Comparison of ENCODE assay signal across 14 cellular contexts in the genomic region with DNA sequence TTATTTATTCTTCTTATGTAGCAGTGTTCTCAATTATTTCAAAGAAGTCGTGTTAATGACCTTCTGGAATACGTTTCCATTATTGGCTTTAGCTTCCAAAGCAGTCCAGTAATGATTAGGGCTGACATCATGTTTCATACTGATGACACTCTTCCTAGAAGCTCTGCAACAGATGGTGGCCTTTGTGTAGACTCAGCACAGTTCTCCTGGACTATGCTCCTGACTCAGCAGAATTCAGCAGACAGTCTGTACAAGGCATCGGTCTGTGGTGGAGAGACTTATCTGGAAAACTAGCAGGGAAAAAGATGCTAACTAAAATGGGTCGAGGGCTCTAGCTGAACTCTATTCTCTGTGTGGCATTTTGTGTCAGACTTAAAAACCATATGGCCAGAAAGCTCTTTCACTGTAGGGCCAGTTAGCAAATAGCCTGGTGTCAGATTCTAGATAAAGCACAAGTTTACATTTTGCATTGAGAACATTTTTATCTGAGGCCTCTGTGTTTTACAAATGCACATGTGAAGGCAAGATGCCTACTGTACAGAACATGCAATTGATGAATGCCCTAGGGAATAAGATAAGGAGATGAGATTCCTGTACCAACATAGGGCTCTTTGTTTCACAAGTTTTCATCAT. TPM values are rescaled to one million over a fixed set of nuclear protein-coding genes. Genes with fewer than 3 reads are reported as not detected.
A peak's percentile ranks its signal among the peaks of the same experiment; 100 is the strongest.
DNase-seq lines count a peak whose midpoint lies in the region; ATAC-seq, FAIRE-seq and TF ChIP-seq lines count a peak whose summit lies in the region.
"Had no signal": no experiment of that assay in that cellular context is flagged by ENCODE, and none has a peak within 500 bp of the region (broad histone marks: within the 10 kb centered on the region; RNA-seq: fewer than 3 reads in every experiment).

No MANE protein-coding gene starts in this region.

- no peak overlapping the region for H3K4me2 ChIP-seq in GM23248 (ENCODE audit: unreplicated experiment)

- H4K20me1 ChIP-seq in GM23248 (ENCODE audit: insufficient read depth) = no peaks in the 10 kb centered on the region

- ATAC-seq in Panc1 (no peak), HG03175 (IDR thresholded peaks at IDR 0.05; ENCODE audit: unreplicated experiment) (no peak)

- intact Hi-C loops in Panc1 (cut with micrococcal nuclease; ENCODE audit: unreplicated experiment) = no loop called here

- H3K27ac ChIP-seq in Panc1 (ENCODE audit: low read length) = peak overlapping the region; percentile 73
- H3K27ac ChIP-seq in GM23248 = no peak overlapping the region
- H3K27ac ChIP-seq: breast epithelium had no signal

- DNase-seq in H54 (ENCODE audit: insufficient read length, low spot score) (no peak), Panc1 (ENCODE audit: low read depth, low spot score) (no peak), fibroblast of peridontal ligament (ENCODE audit: extremely low read depth) (peak; percentile 68), progenitor cell of endocrine pancreas (ENCODE audit: low spot score, unreplicated experiment) (no peak), GM23248 (no peak), SIG-M5 (lab: John Stamatoyannopoulos, UW) (no peak)
- no peak for DNase-seq in activated T-cell treated with anti-CD3 and anti-CD28 coated beads, Interleukin-2, amount 50 U/mL, for 24 hours
- DNase-seq: activated T-cell treated with anti-CD3 and anti-CD28 coated beads, Interleukin-2, amount 50 U/mL, for 48 hours; Kasumi-1 had no signal

- H3K4me3 Mint-ChIP-seq in progenitor cell of endocrine pancreas (ENCODE audit: low read depth) = no peak overlapping the region
- H3K4me3 Mint-ChIP-seq in activated T-cell treated with anti-CD3 and anti-CD28 coated beads, Interleukin-2, amount 50 U/mL, for 24 hours = no peak overlapping the region
- H3K4me3 Mint-ChIP-seq: stimulated activated naive CD8-positive, alpha-beta T cell treated with anti-CD3 and anti-CD28 coated beads, Interleukin-15, Interleukin-2, amounts not matched to agents 100 ng/mL and 50 ng/mL, for 24 hours had no signal

- H2AFZ ChIP-seq in GM23248 = no peak overlapping the region

- H3K27ac Mint-ChIP-seq in progenitor cell of endocrine pancreas = peak overlapping the region; percentile 81
- no peak overlapping the region for H3K27ac Mint-ChIP-seq in activated T-cell treated with anti-CD3 and anti-CD28 coated beads, Interleukin-2, amount 50 U/mL, for 24 hours
- H3K27ac Mint-ChIP-seq: stimulated activated naive CD8-positive, alpha-beta T cell treated with anti-CD3 and anti-CD28 coated beads, Interleukin-15, Interleukin-2, amounts not matched to agents 100 ng/mL and 50 ng/mL, for 24 hours had no signal

- POLR2A ChIA-PET in Panc1 (lab: Charles Lee) = interaction anchor here (0.7 kb wide), 1 partner anchor 132 kb away, joined by 3 read pairs; no protein-coding TSS in a partner anchor

- H3K4me1 Mint-ChIP-seq in progenitor cell of endocrine pancreas (ENCODE audit: low read depth) = peaks cover 24% of the 10 kb centered on the region
- no peaks in the 10 kb centered on the region for H3K4me1 Mint-ChIP-seq in activated T-cell treated with anti-CD3 and anti-CD28 coated beads, Interleukin-2, amount 50 U/mL, for 24 hours (ENCODE audit: low read depth)

- no peaks in the 10 kb centered on the region for H3K9me2 ChIP-seq in GM23248 (ENCODE audit: insufficient read depth)

- FAIRE-seq in H54 (lab: Jason Lieb, UNC) = peak; percentile 43
- FAIRE-seq: GM19239, keratinocyte had no signal

- TF ChIP-seq CTCF in Panc1 (IDR thresholded peaks at IDR 0.05) (no peak), progenitor cell of endocrine pancreas (IDR thresholded peaks at IDR 0.05; ENCODE audit: unreplicated experiment) (no peak)

- no peaks in the 10 kb centered on the region for H3K9me3 Mint-ChIP-seq in progenitor cell of endocrine pancreas (ENCODE audit: low read depth)
- H3K9me3 Mint-ChIP-seq in activated T-cell treated with anti-CD3 and anti-CD28 coated beads, Interleukin-2, amount 50 U/mL, for 24 hours = no peaks in the 10 kb centered on the region
- H3K9me3 Mint-ChIP-seq: stimulated activated naive CD8-positive, alpha-beta T cell treated with anti-CD3 and anti-CD28 coated beads, Interleukin-15, Interleukin-2, amounts not matched to agents 100 ng/mL and 50 ng/mL, for 24 hours had no signal

- H3K27me3 ChIP-seq in Panc1 (ENCODE audit: control insufficient read depth, insufficient read depth, low read length) (no peaks in the 10 kb centered on the region), GM23248 (replicated peaks; ENCODE audit: insufficient read depth) (no peaks in the 10 kb centered on the region)
- H3K27me3 ChIP-seq: breast epithelium had no signal

- H3K36me3 ChIP-seq in Panc1 (ENCODE audit: control insufficient read depth, insufficient read depth, low read length) = no peaks in the 10 kb centered on the region
- H3K36me3 ChIP-seq in GM23248 (ENCODE audit: low read depth) = no peaks in the 10 kb centered on the region
- H3K36me3 ChIP-seq: breast epithelium had no signal

- BruUV-seq in Panc1 (replicated peaks; lab: Mats Ljungman, UMichigan) = no TSS peak

- CTCF ChIA-PET in Panc1 (lab: Charles Lee) = interaction anchor here (0.7 kb wide), 1 partner anchor 35 kb away, joined by 5 read pairs; a partner anchor contains a TSS

- peaks cover 38% of the 10 kb centered on the region for H3K4me1 ChIP-seq in Panc1 (ENCODE audit: control insufficient read depth, insufficient read depth, low read length)
- H3K4me1 ChIP-seq in GM23248 (ENCODE audit: insufficient read depth) = peaks cover 20% of the 10 kb centered on the region
- H3K4me1 ChIP-seq: breast epithelium had no signal

- no peaks in the 10 kb centered on the region for H3K36me3 Mint-ChIP-seq in progenitor cell of endocrine pancreas (ENCODE audit: insufficient read depth)
- no peaks in the 10 kb centered on the region for H3K36me3 Mint-ChIP-seq in activated T-cell treated with anti-CD3 and anti-CD28 coated beads, Interleukin-2, amount 50 U/mL, for 24 hours (ENCODE audit: low read depth)

- 83 to 87% methylated on average over 4 of the region's 4 CpGs for WGBS in GM23248 (ENCODE audit: low coverage in 1 of 2, low lambda C conversion rate in 2 of 2, missing lambda C conversion rate in 2 of 2), 2 experiments

- no peaks in the 10 kb centered on the region for H3K79me2 ChIP-seq in GM23248 (ENCODE audit: insufficient read depth)

- no peak for TF ChIP-seq POLR2A in H54 (IDR thresholded peaks at IDR 0.05; ENCODE audit: low read depth, low read length)

- in situ Hi-C loops in Panc1 (cut with HindIII; ENCODE audit: low pct_unique_long_range_greater_than_20kb, low sequenced_read_pairs) (no loop called here), GM23248 (cut with MboI) (no loop called here)

- H3F3A ChIP-seq in GM23248 (ENCODE audit: insufficient read depth) = peaks cover 9% of the 10 kb centered on the region; the same call in 1 of the 2 replicates

- H3K9me3 ChIP-seq in Panc1 (ENCODE audit: control insufficient read depth, insufficient read depth, low read depth, low read length) = no peaks in the 10 kb centered on the region
- H3K9me3 ChIP-seq in GM23248 (ENCODE audit: low read depth) = no peaks in the 10 kb centered on the region
- H3K9me3 ChIP-seq: breast epithelium had no signal

- H3K4me3 ChIP-seq in Panc1 (ENCODE audit: low read depth in 2 of 2, low read length in 2 of 2) = no peak overlapping the region
- H3K4me3 ChIP-seq in GM23248 = no peak overlapping the region
- H3K4me3 ChIP-seq: breast epithelium had no signal

- H3K9ac ChIP-seq in GM23248 = no peak overlapping the region

- H3K27me3 Mint-ChIP-seq in progenitor cell of endocrine pancreas = no peaks in the 10 kb centered on the region
- no peaks in the 10 kb centered on the region for H3K27me3 Mint-ChIP-seq in activated T-cell treated with anti-CD3 and anti-CD28 coated beads, Interleukin-2, amount 50 U/mL, for 24 hours
- H3K27me3 Mint-ChIP-seq: stimulated activated naive CD8-positive, alpha-beta T cell treated with anti-CD3 and anti-CD28 coated beads, Interleukin-15, Interleukin-2, amounts not matched to agents 100 ng/mL and 50 ng/mL, for 24 hours had no signal

RNA-seq across cellular contexts. Expression of a gene that starts 35.1 kb away (rescaled TPM):
- total RNA-seq in Panc1 (2021; ENCODE audit: unreplicated experiment) (51.5 TPM), progenitor cell of endocrine pancreas (35.3 and 39.4 TPM in 2 replicates)
- polyA plus RNA-seq in Panc1 (2012; ENCODE audit: insufficient read length) = 29.2 TPM
- 11.1 and 11.9 TPM in 2 replicates for total RNA-seq in GM23248 (2014; rRNA removed; shearing (Covaris generic))
- 6.1 and 6.8 TPM in 2 replicates for polyA plus RNA-seq in GM23248 (2016; fragmentation: Nextera tagmentation; extraction: Ambion mirVana)
